Comparison of ENCODE assay signal across 16 cellular contexts in the genomic region with DNA sequence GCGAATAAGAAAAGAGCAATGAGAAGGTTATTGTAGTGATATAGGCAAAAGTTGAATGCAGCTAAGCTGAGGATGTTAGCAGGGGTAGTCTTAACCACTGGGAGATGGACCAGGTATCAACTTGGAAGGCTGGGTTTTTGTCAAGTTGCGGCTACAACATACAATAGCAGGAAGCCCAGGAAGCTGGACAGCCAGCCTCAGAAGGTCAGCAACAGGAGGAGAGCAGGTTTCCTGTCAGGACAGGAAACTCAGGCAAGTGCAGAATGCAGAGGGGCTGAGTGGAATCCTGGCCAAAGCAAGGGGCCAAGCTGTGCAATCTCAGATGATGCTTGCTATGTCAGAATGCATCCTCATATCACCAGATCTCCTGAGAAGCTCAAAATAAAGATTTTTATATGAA.
DNase-seq lines count a peak whose midpoint lies in the region; ATAC-seq and TF ChIP-seq lines count a peak whose summit lies in the region.
"Had no signal": no experiment of that assay in that cellular context is flagged by ENCODE, and none has a peak within 500 bp of the region (broad histone marks: within the 10 kb centered on the region; RNA-seq: fewer than 3 reads in every experiment).

No MANE protein-coding gene starts in this region.

- H2AFZ ChIP-seq in Karpas-422 (ENCODE audit: low read length) = no peak overlapping the region
- H2AFZ ChIP-seq in neural progenitor cell (replicated peaks) = no peak overlapping the region
- H2AFZ ChIP-seq: GM23338 had no signal

- H3K27me3 ChIP-seq in Karpas-422 (ENCODE audit: low read length) (no peaks in the 10 kb centered on the region), neural progenitor cell (no peaks in the 10 kb centered on the region)

- DNase-seq in activated naive CD8-positive, alpha-beta T cell treated with anti-CD3 and anti-CD28 coated beads, Interleukin-2, amount 10 ng/mL, durations not matched to agents 7 days and 5 days = no peak
- DNase-seq in activated naive CD8-positive, alpha-beta T cell treated with anti-CD3 and anti-CD28 coated beads, Interleukin-2, amount 50 U/mL, for 24 hours = no peak
- no peak for DNase-seq in Karpas-422
- peak; percentile 46 to 70 for DNase-seq in dermis microvascular lymphatic vessel endothelial cell (ENCODE audit: low read depth in 2 of 2)
- DNase-seq in neural progenitor cell (ENCODE audit: low spot score) = no peak
- DNase-seq in activated CD8-positive, alpha-beta memory T cell treated with anti-CD3 and anti-CD28 coated beads, Interleukin-2, amount 50 U/mL, for 4 hours = no peak
- DNase-seq in DMS79 (lab: John Stamatoyannopoulos, UW) = no peak
- DNase-seq: 8988T; AML-193; C1 segment of cervical spinal cord; CD4-positive, alpha-beta memory T cell; DMS79 treated with DMSO at 0.1 percent for 48 hours; EL; H9 had no signal

- no peak overlapping the region for H3K9ac ChIP-seq in Karpas-422 (ENCODE audit: low read length)
- no peak overlapping the region for H3K9ac ChIP-seq in neural progenitor cell

- H3K4me3 Mint-ChIP-seq in activated naive CD8-positive, alpha-beta T cell treated with anti-CD3 and anti-CD28 coated beads, Interleukin-2, amount 10 ng/mL, durations not matched to agents 7 days and 5 days = no peak overlapping the region
- no peak overlapping the region for H3K4me3 Mint-ChIP-seq in activated naive CD8-positive, alpha-beta T cell treated with anti-CD3 and anti-CD28 coated beads, Interleukin-2, amount 50 U/mL, for 24 hours
- no peak overlapping the region for H3K4me3 Mint-ChIP-seq in neural progenitor cell
- H3K4me3 Mint-ChIP-seq: CD4-positive, alpha-beta memory T cell; GM23338; H9 had no signal

- POLR2A ChIA-PET in activated naive CD8-positive, alpha-beta T cell treated with anti-CD3 and anti-CD28 coated beads, Interleukin-2, amount 10 ng/mL, durations not matched to agents 7 days and 5 days (lab: Charles Lee) = no interaction called here

- H3K9me3 Mint-ChIP-seq in activated naive CD8-positive, alpha-beta T cell treated with anti-CD3 and anti-CD28 coated beads, Interleukin-2, amount 10 ng/mL, durations not matched to agents 7 days and 5 days = peaks cover 10% of the 10 kb centered on the region
- peaks cover 30% of the 10 kb centered on the region for H3K9me3 Mint-ChIP-seq in activated naive CD8-positive, alpha-beta T cell treated with anti-CD3 and anti-CD28 coated beads, Interleukin-2, amount 50 U/mL, for 24 hours
- H3K9me3 Mint-ChIP-seq in neural progenitor cell = no peaks in the 10 kb centered on the region
- H3K9me3 Mint-ChIP-seq: H9 had no signal

- H3K27ac ChIP-seq in Karpas-422 (ENCODE audit: low read length) = no peak overlapping the region
- no peak overlapping the region for H3K27ac ChIP-seq in neural progenitor cell

- ATAC-seq in activated naive CD8-positive, alpha-beta T cell treated with anti-CD3 and anti-CD28 coated beads, Interleukin-2, amount 10 ng/mL, durations not matched to agents 7 days and 5 days (ENCODE audit: low read depth) = no peak
- no peak for ATAC-seq in activated naive CD8-positive, alpha-beta T cell treated with anti-CD3 and anti-CD28 coated beads, Interleukin-2, amount 50 U/mL, for 24 hours
- ATAC-seq in HG03469 (IDR thresholded peaks at IDR 0.05; ENCODE audit: unreplicated experiment) = no peak
- ATAC-seq: GM23338 had no signal

- no peaks in the 10 kb centered on the region for H3F3A ChIP-seq in neural progenitor cell (ENCODE audit: low read depth)

- peaks cover 32% of the 10 kb centered on the region for H3K4me1 Mint-ChIP-seq in activated naive CD8-positive, alpha-beta T cell treated with anti-CD3 and anti-CD28 coated beads, Interleukin-2, amount 10 ng/mL, durations not matched to agents 7 days and 5 days
- peaks cover 37% of the 10 kb centered on the region for H3K4me1 Mint-ChIP-seq in activated naive CD8-positive, alpha-beta T cell treated with anti-CD3 and anti-CD28 coated beads, Interleukin-2, amount 50 U/mL, for 24 hours
- H3K4me1 Mint-ChIP-seq in neural progenitor cell = peaks cover 9% of the 10 kb centered on the region

- H3K4me2 ChIP-seq in Karpas-422 (ENCODE audit: low read depth, low read length, poor library complexity, severe bottlenecking) (peak overlapping the region; percentile 73), neural progenitor cell (no peak overlapping the region)
- H3K4me2 ChIP-seq: GM23338 had no signal

- H3K79me2 ChIP-seq in Karpas-422 (ENCODE audit: low read length) (no peaks in the 10 kb centered on the region), neural progenitor cell (ENCODE audit: low read depth) (no peaks in the 10 kb centered on the region)

- TF ChIP-seq CTCF in neural progenitor cell (IDR thresholded peaks at IDR 0.05) = no peak

- no peaks in the 10 kb centered on the region for H3K27me3 Mint-ChIP-seq in activated naive CD8-positive, alpha-beta T cell treated with anti-CD3 and anti-CD28 coated beads, Interleukin-2, amount 10 ng/mL, durations not matched to agents 7 days and 5 days
- no peaks in the 10 kb centered on the region for H3K27me3 Mint-ChIP-seq in activated naive CD8-positive, alpha-beta T cell treated with anti-CD3 and anti-CD28 coated beads, Interleukin-2, amount 50 U/mL, for 24 hours
- H3K27me3 Mint-ChIP-seq in neural progenitor cell (ENCODE audit: insufficient read depth, low read depth) = peaks cover 8% of the 10 kb centered on the region

- H3K9me2 ChIP-seq in Karpas-422 (replicated peaks; ENCODE audit: insufficient read depth, low read length) = no peaks in the 10 kb centered on the region

- H3K27ac Mint-ChIP-seq in activated naive CD8-positive, alpha-beta T cell treated with anti-CD3 and anti-CD28 coated beads, Interleukin-2, amount 10 ng/mL, durations not matched to agents 7 days and 5 days = peak overlapping the region; percentile 35
- H3K27ac Mint-ChIP-seq in activated naive CD8-positive, alpha-beta T cell treated with anti-CD3 and anti-CD28 coated beads, Interleukin-2, amount 50 U/mL, for 24 hours = no peak overlapping the region
- H3K27ac Mint-ChIP-seq in neural progenitor cell = peak overlapping the region; percentile 54
- H3K27ac Mint-ChIP-seq: GM23338, H9 had no signal

- no peak overlapping the region for H3K4me3 ChIP-seq in Karpas-422 (ENCODE audit: low read length)
- H3K4me3 ChIP-seq in neural progenitor cell = no peak overlapping the region
- H3K4me3 ChIP-seq: GM23338 had no signal

- H3K36me3 ChIP-seq in Karpas-422 (ENCODE audit: insufficient read depth, low read length) = no peaks in the 10 kb centered on the region
- H3K36me3 ChIP-seq in neural progenitor cell = no peaks in the 10 kb centered on the region

- peaks cover 32% of the 10 kb centered on the region for H3K4me1 ChIP-seq in Karpas-422 (ENCODE audit: low read length)
- no peaks in the 10 kb centered on the region for H3K4me1 ChIP-seq in neural progenitor cell

- no peaks in the 10 kb centered on the region for H3K9me3 ChIP-seq in Karpas-422 (ENCODE audit: low read length)
- H3K9me3 ChIP-seq in neural progenitor cell (ENCODE audit: low read depth) = no peaks in the 10 kb centered on the region

- peaks cover 6% of the 10 kb centered on the region for H3K36me3 Mint-ChIP-seq in activated naive CD8-positive, alpha-beta T cell treated with anti-CD3 and anti-CD28 coated beads, Interleukin-2, amount 10 ng/mL, durations not matched to agents 7 days and 5 days
- peaks cover 9% of the 10 kb centered on the region for H3K36me3 Mint-ChIP-seq in activated naive CD8-positive, alpha-beta T cell treated with anti-CD3 and anti-CD28 coated beads, Interleukin-2, amount 50 U/mL, for 24 hours (ENCODE audit: low read depth)
- H3K36me3 Mint-ChIP-seq in neural progenitor cell = no peaks in the 10 kb centered on the region
- H3K36me3 Mint-ChIP-seq: CD4-positive, alpha-beta memory T cell had no signal

- H4K20me1 ChIP-seq in Karpas-422 (ENCODE audit: insufficient read depth, low read depth, low read length) (no peaks in the 10 kb centered on the region), neural progenitor cell (ENCODE audit: low read depth) (no peaks in the 10 kb centered on the region)

Comparison
In these comparisons a context has a peak if more than half of its experiments do, and no peak if none do; other contexts are left out.
1. DNase-seq: peak in dermis microvascular lymphatic vessel endothelial cell (2 of 2); none in activated naive CD8-positive, alpha-beta T cell treated with anti-CD3 and anti-CD28 coated beads, Interleukin-2, amount 10 ng/mL, durations not matched to agents 7 days and 5 days (single experiment), activated naive CD8-positive, alpha-beta T cell treated with anti-CD3 and anti-CD28 coated beads, Interleukin-2, amount 50 U/mL, for 24 hours (single experiment), Karpas-422 (single experiment), neural progenitor cell (single experiment), activated CD8-positive, alpha-beta memory T cell treated with anti-CD3 and anti-CD28 coated beads, Interleukin-2, amount 50 U/mL, for 4 hours (single experiment) and DMS79 (single experiment).